In genomic region chr11:66607126-66607834, GRCh38 we compare ENCODE assay signal across 10 cellular contexts. TPM values are rescaled to one million over a fixed set of nuclear protein-coding genes. Genes with fewer than 3 reads are reported as not detected.
A peak's percentile ranks its signal among the peaks of the same experiment; 100 is the strongest.
DNase-seq lines count a peak whose midpoint lies in the region; ATAC-seq and TF ChIP-seq lines count a peak whose summit lies in the region.
"Had no signal": no experiment of that assay in that cellular context is flagged by ENCODE, and none has a peak within 500 bp of the region (broad histone marks: within the 10 kb centered on the region; RNA-seq: fewer than 3 reads in every experiment).

No MANE protein-coding gene starts in this region.

- TF ChIP-seq CTCF in 22Rv1 (IDR thresholded peaks at IDR 0.05) (no peak), dorsolateral prefrontal cortex (IDR thresholded peaks at IDR 0.05 in 54 of 56, conservative IDR thresholded peaks at IDR 0.05 in 2 of 56; ENCODE audit: low read depth in 1 of 56, partially characterized antibody in 56 of 56) (no peak), foreskin keratinocyte (conservative IDR thresholded peaks at IDR 0.05) (no peak)

- H3K27me3 ChIP-seq in dorsolateral prefrontal cortex (no peaks in the 10 kb centered on the region), mucosa of rectum (ENCODE audit: control insufficient read depth in 2 of 2, insufficient read depth in 2 of 2, low read length in 2 of 2) (no peaks in the 10 kb centered on the region), foreskin keratinocyte (no peaks in the 10 kb centered on the region)

- peak overlapping the region; percentile 4; the same call in 1 of the 2 replicates for H3K27ac ChIP-seq in 22Rv1
- H3K27ac ChIP-seq in dorsolateral prefrontal cortex = peak overlapping the region in 47 of 59 donors; percentile 14 to 77 (median 54)
- H3K27ac ChIP-seq in mucosa of rectum (ENCODE audit: low read depth in 2 of 2, low read length in 2 of 2) = peak overlapping the region; percentile 67 to 75
- no peak overlapping the region for H3K27ac ChIP-seq in foreskin keratinocyte

- intact Hi-C loops in dorsolateral prefrontal cortex (cut with DNase I) = no loop called here

- H3K4me1 ChIP-seq in mucosa of rectum (ENCODE audit: control insufficient read depth in 2 of 2, insufficient read depth in 2 of 2, low read length in 2 of 2) (peaks cover 10 to 13% of the 10 kb centered on the region in 2 donors), foreskin keratinocyte (no peaks in the 10 kb centered on the region)

- ATAC-seq in HG02981 (IDR thresholded peaks at IDR 0.05; ENCODE audit: unreplicated experiment) (no peak), foreskin keratinocyte (no peak), HG03097 (IDR thresholded peaks at IDR 0.05; ENCODE audit: low FRiP score, unreplicated experiment) (no peak)

- H3K4me3 ChIP-seq in dorsolateral prefrontal cortex (no peak overlapping the region), mucosa of rectum (ENCODE audit: low read length in 2 of 2) (no peak overlapping the region)

- no peaks in the 10 kb centered on the region for H3K9me3 ChIP-seq in mucosa of rectum (ENCODE audit: control insufficient read depth in 2 of 2, low read length in 2 of 2)

- H3K9ac ChIP-seq in mucosa of rectum (ENCODE audit: low read depth in 1 of 2, low read length in 2 of 2) = peak overlapping the region; percentile 24 to 37

- DNase-seq in LoVo (ENCODE audit: low spot score) = peak; percentile 78
- DNase-seq in dorsolateral prefrontal cortex = peak in 8 of 10 donors; percentile 20 to 56 (median 45)
- DNase-seq in effector CD8-positive, alpha-beta T cell (lab: John Stamatoyannopoulos, UW) = no peak
- no peak for DNase-seq in foreskin keratinocyte
- DNase-seq: Calu3; stimulated activated CD4-positive, alpha-beta T cell treated with anti-CD3 and anti-CD28 coated beads, Interleukin-12 subunit alpha, Interleukin-12 subunit beta, amount 100 ng/mL, for 4 hours had no signal

- peaks cover 24 to 28% of the 10 kb centered on the region in 2 donors for H3K36me3 ChIP-seq in mucosa of rectum (ENCODE audit: control insufficient read depth in 2 of 2, insufficient read depth in 2 of 2, low read length in 2 of 2)

RNA-seq across cellular contexts. Expression of gene RBM14, which starts 9.2 kb away (rescaled TPM):
- total RNA-seq in dorsolateral prefrontal cortex = 100 to 1,000 TPM in 61 of 120 experiments, 10 to 100 TPM in 59; 62.9 to 242 (median 100) TPM
- 50.3 and 57.6 TPM in 2 replicates for total RNA-seq in foreskin keratinocyte
- polyA plus RNA-seq in foreskin keratinocyte = 45.3 and 54.8 TPM in 2 replicates

RNA-seq across cellular contexts. Expression of gene CCS, which starts 14.3 kb away (rescaled TPM):
- total RNA-seq in dorsolateral prefrontal cortex = 10 to 100 TPM; 27.0 to 66.5 (median 43.1) TPM
- total RNA-seq in foreskin keratinocyte = 23.6 and 28.7 TPM in 2 replicates
- 28.6 and 32.6 TPM in 2 replicates for polyA plus RNA-seq in foreskin keratinocyte

RNA-seq across cellular contexts. Expression of gene CCDC87, which starts 14.4 kb away (rescaled TPM):
- total RNA-seq in dorsolateral prefrontal cortex (1 to 10 TPM in 85 of 120 experiments, under 1 TPM in 35; 0.26 to 2.4 (median 1.2) TPM), foreskin keratinocyte (0.32 and 0.34 TPM in 2 replicates)
- 0.11 and 0.13 TPM in 2 replicates for polyA plus RNA-seq in foreskin keratinocyte

RNA-seq across cellular contexts. Expression of gene RBM4, which starts 31.2 kb away (rescaled TPM):
- total RNA-seq in dorsolateral prefrontal cortex (100 to 1,000 TPM in 73 of 120 experiments, 10 to 100 TPM in 47; 72.2 to 164 (median 105) TPM), foreskin keratinocyte (99.1 and 103 TPM in 2 replicates)
- polyA plus RNA-seq in foreskin keratinocyte = 108 and 115 TPM in 2 replicates

RNA-seq across cellular contexts. Expression of gene CTSF, which starts 38.9 kb away (rescaled TPM):
- total RNA-seq in dorsolateral prefrontal cortex (100 to 1,000 TPM; 112 to 186 (median 141) TPM), foreskin keratinocyte (5.4 and 5.5 TPM in 2 replicates)
- 5.5 and 6.5 TPM in 2 replicates for polyA plus RNA-seq in foreskin keratinocyte

Comparison
In these comparisons a context has a peak if more than half of its experiments do, and no peak if none do; other contexts are left out.
1. DNase-seq: peak in LoVo (single experiment) and dorsolateral prefrontal cortex (8 of 10); none in effector CD8-positive, alpha-beta T cell (single experiment) and foreskin keratinocyte (0 of 2).